ENCODE assay signal across 1 cellular context in genomic region chr15:78323693-78324092, GRCh38.
TF ChIP-seq lines count a peak whose summit lies in the region.

No MANE protein-coding gene starts in this region.

TF ChIP-seq in GM23338, 12 proteins besides CTCF, POLR2A, EP300 and RAD21 (continued from another document):
- no peak for TF ChIP-seq EZH2phosphoT487 (IDR thresholded peaks at IDR 0.05; ENCODE audit: unreplicated experiment)
- TF ChIP-seq JUNB (IDR thresholded peaks at IDR 0.05; ENCODE audit: unreplicated experiment), result no peak
- no peak for TF ChIP-seq NANOG (IDR thresholded peaks at IDR 0.05; ENCODE audit: borderline replicate concordance)
- no peak for TF ChIP-seq ETS1 (IDR thresholded peaks at IDR 0.05)
- TF ChIP-seq EZH2 (IDR thresholded peaks at IDR 0.05; ENCODE audit: low read depth, unreplicated experiment), result no peak
- no peak for TF ChIP-seq ZNF114 (CRISPR knock-in tag; IDR thresholded peaks at IDR 0.05)
- TF ChIP-seq ZNF462 (CRISPR knock-in tag; IDR thresholded peaks at IDR 0.05), result no peak
- TF ChIP-seq POLR2AphosphoS5 (IDR thresholded peaks at IDR 0.05; ENCODE audit: low read depth), result no peak
- TF ChIP-seq STAT1 (IDR thresholded peaks at IDR 0.05; ENCODE audit: unreplicated experiment), result no peak
- no peak for TF ChIP-seq REST (IDR thresholded peaks at IDR 0.05; ENCODE audit: unreplicated experiment)
